ENCODE assay signal across 9 cellular contexts in the genomic region with DNA sequence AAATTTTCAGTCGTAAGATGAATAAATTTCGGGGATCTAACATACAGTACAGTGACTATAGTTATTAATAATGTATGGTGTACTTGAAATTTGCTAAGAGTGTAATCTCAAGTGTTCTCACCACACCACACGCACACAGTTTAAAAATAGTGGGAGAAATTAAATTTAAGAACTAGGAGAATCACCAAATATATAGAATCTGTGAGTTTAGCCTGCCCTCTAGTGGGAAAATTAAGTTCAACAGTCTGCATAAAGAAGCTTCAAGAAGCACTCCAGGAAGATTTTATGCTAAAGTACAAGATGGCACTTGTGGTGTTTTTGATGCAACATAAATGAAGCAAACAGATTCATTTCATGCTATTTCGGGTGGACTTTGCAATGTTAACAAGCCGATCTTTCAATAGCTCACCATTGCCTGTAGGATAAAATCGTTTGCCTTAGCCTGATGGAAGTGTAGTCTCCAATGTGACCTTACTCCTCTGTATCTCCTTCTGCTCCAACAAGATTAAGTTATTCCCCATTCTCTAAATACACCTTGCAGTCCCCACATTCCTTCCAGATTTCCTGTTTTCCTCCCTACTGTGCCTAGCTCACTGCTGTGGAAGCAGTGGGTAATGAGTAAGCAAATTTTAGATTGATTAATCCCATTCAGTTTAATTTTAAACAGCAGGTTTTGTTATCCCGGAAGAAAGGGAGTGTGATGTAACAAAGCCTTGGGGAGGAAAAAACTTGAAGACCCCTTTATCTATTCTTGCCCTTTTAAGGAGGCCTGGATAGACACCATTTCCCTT. TPM values are rescaled to one million over a fixed set of nuclear protein-coding genes. Genes with fewer than 3 reads are reported as not detected.
DNase-seq lines count a peak whose midpoint lies in the region; ATAC-seq, FAIRE-seq and TF ChIP-seq lines count a peak whose summit lies in the region.
"Had no signal": no experiment of that assay in that cellular context is flagged by ENCODE, and none has a peak within 500 bp of the region (broad histone marks: within the 10 kb centered on the region; RNA-seq: fewer than 3 reads in every experiment).

No MANE protein-coding gene starts in this region.

- H3K4me3 Mint-ChIP-seq in CD4-positive, alpha-beta memory T cell: peak overlapping the region in 6 of 8 donors; percentile 14 to 79 (median 32)

- intact Hi-C loops in CD4-positive, alpha-beta memory T cell (cut with micrococcal nuclease): loop anchor here (1.0 to 2.0 kb wide), 4 partner anchors 9 to 341 kb away; partner anchors contain the start of gene PIK3C2B

- DNase-seq in CD4-positive, alpha-beta memory T cell: peak in 4 of 5 donors; percentile 73 to 77 (median 76)
- DNase-seq in H54 (ENCODE audit: insufficient read length, low spot score) (peak; percentile 27), NCI-H460 (ENCODE audit: extremely low read depth, low read depth) (peak; percentile 82), astrocyte of the cerebellum (ENCODE audit: low read depth) (peak; percentile 72), upper lobe of left lung (no peak), UCSD-AML1 (lab: John Stamatoyannopoulos, UW; ENCODE audit: unreplicated experiment) (no peak), GM19240 (ENCODE audit: insufficient read length, low spot score) (no peak)

- H3K4me1 Mint-ChIP-seq in CD4-positive, alpha-beta memory T cell: peaks cover 18 to 37% (median 27%) of the 10 kb centered on the region in 4 donors

- no peak for FAIRE-seq in H54 (lab: Jason Lieb, UNC)

- H3K27ac Mint-ChIP-seq in CD4-positive, alpha-beta memory T cell: peak overlapping the region; percentile 33 to 100 (median 76)

- peaks cover 0 to 13% (median 3%) of the 10 kb centered on the region in 8 donors for H3K9me3 Mint-ChIP-seq in CD4-positive, alpha-beta memory T cell
- H3K9me3 Mint-ChIP-seq: T-cell had no signal

- no peaks in the 10 kb centered on the region for H3K9me3 ChIP-seq in CD4-positive, alpha-beta memory T cell (ENCODE audit: control insufficient read depth in 1 of 2, low read length in 2 of 2)
- no peaks in the 10 kb centered on the region for H3K9me3 ChIP-seq in upper lobe of left lung

- ATAC-seq in upper lobe of left lung (ENCODE audit: low FRiP score in 2 of 2): no peak

- H3K27me3 Mint-ChIP-seq in CD4-positive, alpha-beta memory T cell: peaks cover 2 to 13% of the 10 kb centered on the region in 2 donors

- CTCF ChIA-PET in CD4-positive, alpha-beta memory T cell (lab: Charles Lee; ENCODE audit: partially characterized antibody): interaction anchor here (0.6 to 21.3 kb wide), 24 partner anchors 9 to 308 kb away, joined by 3 to 1077 read pairs (median 5); partner anchors contain the start of genes MDM4 and PIK3C2B

- no peak overlapping the region for H3K4me3 ChIP-seq in CD4-positive, alpha-beta memory T cell (ENCODE audit: low read length in 2 of 2)
- H3K4me3 ChIP-seq in astrocyte of the cerebellum (ENCODE audit: low read depth, low read length): no peak overlapping the region
- H3K4me3 ChIP-seq in upper lobe of left lung: no peak overlapping the region

- no peak for TF ChIP-seq EP300 in upper lobe of left lung (IDR thresholded peaks at IDR 0.05)

- TF ChIP-seq POLR2A in H54 (IDR thresholded peaks at IDR 0.05; ENCODE audit: low read depth, low read length) (no peak), upper lobe of left lung (IDR thresholded peaks at IDR 0.05) (no peak)

- no peaks in the 10 kb centered on the region for H3K27me3 ChIP-seq in CD4-positive, alpha-beta memory T cell (ENCODE audit: insufficient read depth, low read length)
- H3K27me3 ChIP-seq in layer of hippocampus (ENCODE audit: control insufficient read depth, insufficient read depth, low read length) (no peaks in the 10 kb centered on the region), upper lobe of left lung (no peaks in the 10 kb centered on the region)

- in situ Hi-C loops in astrocyte of the cerebellum (cut with HindIII; ENCODE audit: low sequenced_read_pairs): no loop called here

- peaks cover 19% of the 10 kb centered on the region for H3K4me1 ChIP-seq in CD4-positive, alpha-beta memory T cell (ENCODE audit: insufficient read depth, low read length)
- H3K4me1 ChIP-seq in upper lobe of left lung: peaks cover 7 to 17% (median 11%) of the 10 kb centered on the region in 4 donors

- POLR2A ChIA-PET in CD4-positive, alpha-beta memory T cell (lab: Charles Lee; ENCODE audit: partially characterized antibody): interaction anchor here (0.9 to 2.5 kb wide), 9 partner anchors 9 to 95 kb away, joined by 3 to 26 read pairs (median 6); partner anchors contain the start of genes MDM4 and PIK3C2B

- no peak overlapping the region for H3K27ac ChIP-seq in CD4-positive, alpha-beta memory T cell (ENCODE audit: low read depth, low read length)
- peak overlapping the region; percentile 22 for H3K27ac ChIP-seq in layer of hippocampus (ENCODE audit: low read depth, low read length)
- no peak overlapping the region for H3K27ac ChIP-seq in upper lobe of left lung

- H3K36me3 ChIP-seq in CD4-positive, alpha-beta memory T cell (ENCODE audit: insufficient read depth, low read length): no peaks in the 10 kb centered on the region
- no peaks in the 10 kb centered on the region for H3K36me3 ChIP-seq in upper lobe of left lung

- 18 to 21% methylated on average over 7 of the region's 7 CpGs for WGBS in upper lobe of left lung, 2 donors

- TF ChIP-seq CTCF in astrocyte of the cerebellum (IDR thresholded peaks at IDR 0.05; ENCODE audit: low read depth, low read length, missing control alignments): peak; percentile 43
- TF ChIP-seq CTCF in upper lobe of left lung (IDR thresholded peaks at IDR 0.05): peak; percentile 68 to 87 (median 83)

- peaks cover 0 to 22% of the 10 kb centered on the region in 2 donors for H3K36me3 Mint-ChIP-seq in CD4-positive, alpha-beta memory T cell
- H3K36me3 Mint-ChIP-seq: T-cell had no signal

RNA-seq across cellular contexts. Expression of gene PIK3C2B, which starts 8.7 kb away (rescaled TPM):
- 10 to 100 TPM; 43.4 to 46.9 TPM for total RNA-seq in CD4-positive, alpha-beta memory T cell
- polyA plus RNA-seq in CD4-positive, alpha-beta memory T cell: 1 to 10 TPM in 1 of 2 donors, under 1 TPM in 1; 0.13 to 4.1 TPM
- 4.3 and 6.1 TPM in 2 replicates for total RNA-seq in NCI-H460 (2014; rRNA removed; shearing (Covaris generic))
- polyA plus RNA-seq in NCI-H460 (2014; cell fraction: nucleus; rRNA removed): 5.8 and 12.9 TPM in 2 replicates
- 10 to 100 TPM; 14.1 to 84.9 (median 39.9) TPM for total RNA-seq in upper lobe of left lung

RNA-seq across cellular contexts. Expression of gene MDM4, which starts 12.9 kb away (rescaled TPM):
- 100 to 1,000 TPM; 213 to 237 TPM for total RNA-seq in CD4-positive, alpha-beta memory T cell
- 10 to 100 TPM in 1 of 2 donors, 1 to 10 TPM in 1; 7.7 to 26.8 TPM for polyA plus RNA-seq in CD4-positive, alpha-beta memory T cell
- total RNA-seq in NCI-H460 (2014; rRNA removed; shearing (Covaris generic)): 61.3 and 82.6 TPM in 2 replicates
- 73.8 and 128 TPM in 2 replicates for polyA plus RNA-seq in NCI-H460 (2014; cell fraction: nucleus; rRNA removed)
- total RNA-seq in upper lobe of left lung: 100 to 1,000 TPM in 2 of 6 donors, 10 to 100 TPM in 4; 40.0 to 167 (median 69.2) TPM

Comparison
In these comparisons a context has a peak if more than half of its experiments do, and no peak if none do; other contexts are left out.
1. DNase-seq: peak in CD4-positive, alpha-beta memory T cell (4 of 5), H54 (single experiment), NCI-H460 (single experiment) and astrocyte of the cerebellum (single experiment); none in upper lobe of left lung (0 of 2), UCSD-AML1 (single experiment) and GM19240 (single experiment).